In genomic region chr6:27334141-27334540, GRCh38 we compare ENCODE assay signal across 19 cellular contexts. TPM values are rescaled to one million over a fixed set of nuclear protein-coding genes. Genes with fewer than 3 reads are reported as not detected.
DNase-seq lines count a peak whose midpoint lies in the region; ATAC-seq and TF ChIP-seq lines count a peak whose summit lies in the region.
"Had no signal": no experiment of that assay in that cellular context is flagged by ENCODE, and none has a peak within 500 bp of the region (broad histone marks: within the 10 kb centered on the region; RNA-seq: fewer than 3 reads in every experiment).

No MANE protein-coding gene starts in this region.

- H2AFZ ChIP-seq in ACC112 (ENCODE audit: low read length, unreplicated experiment) = no peak overlapping the region
- H2AFZ ChIP-seq in PC-9 = no peak overlapping the region

- 57 to 64% methylated on average over 10 of the region's 10 CpGs for WGBS in aorta, 2 donors

- peak overlapping the region; percentile 71; the same call in 1 of the 2 replicates for H3K9ac ChIP-seq in ES-I3 (ENCODE audit: low read depth, low read length)
- H3K9ac ChIP-seq in iPS-20b (ENCODE audit: low read depth, low read length) = no peak overlapping the region
- H3K9ac ChIP-seq: BLaER1 had no signal

- no peak for ATAC-seq in GM21723 (IDR thresholded peaks at IDR 0.05; ENCODE audit: unreplicated experiment)
- ATAC-seq in aorta (ENCODE audit: low FRiP score) = no peak

- peaks cover 33% of the 10 kb centered on the region for H3K27me3 ChIP-seq in ACC112 (ENCODE audit: insufficient read depth, low read length)
- H3K27me3 ChIP-seq in PC-9 (ENCODE audit: insufficient read depth, low read depth) = no peaks in the 10 kb centered on the region
- no peaks in the 10 kb centered on the region for H3K27me3 ChIP-seq in iPS-20b (ENCODE audit: insufficient read depth, low read length)
- H3K27me3 ChIP-seq in aorta (ENCODE audit: control insufficient read depth in 1 of 2, insufficient read depth in 2 of 2, low read length in 1 of 2) = peaks cover 0 to 4% of the 10 kb centered on the region in 2 donors
- H3K27me3 ChIP-seq: BLaER1, right atrium auricular region had no signal

- no peaks in the 10 kb centered on the region for H3K9me2 ChIP-seq in PC-9 (ENCODE audit: insufficient read depth)

- DNase-seq in PC-9 (no peak), cortex of kidney (lab: John Stamatoyannopoulos, UW) (no peak), aorta (no peak)
- DNase-seq: activated CD4-positive, CD25-positive, alpha-beta regulatory T cell; activated naive CD4-positive, alpha-beta T cell treated with anti-CD3 and anti-CD28 coated beads, Interleukin-2, amount 10 ng/mL, durations not matched to agents 7 days and 5 days; immature natural killer cell; NCI-H1048; substantia nigra had no signal

- H3K4me2 ChIP-seq in PC-9 = peak overlapping the region; percentile 82
- H3K4me2 ChIP-seq: BLaER1 had no signal

- H3K36me3 ChIP-seq in ACC112 (ENCODE audit: insufficient read depth, low read length) = no peaks in the 10 kb centered on the region
- H3K36me3 ChIP-seq in ES-I3 (ENCODE audit: insufficient read depth, low read length) = no peaks in the 10 kb centered on the region
- no peaks in the 10 kb centered on the region for H3K36me3 ChIP-seq in PC-9 (ENCODE audit: low read depth)
- H3K36me3 ChIP-seq in iPS-20b (ENCODE audit: insufficient read depth, low read depth, low read length) = no peaks in the 10 kb centered on the region
- no peaks in the 10 kb centered on the region for H3K36me3 ChIP-seq in aorta (ENCODE audit: control insufficient read depth in 1 of 2, insufficient read depth in 2 of 2, low read length in 1 of 2)
- H3K36me3 ChIP-seq: BLaER1, right atrium auricular region had no signal

- intact Hi-C loops in PC-9 (cut with micrococcal nuclease; ENCODE audit: unreplicated experiment) = no loop called here
- intact Hi-C loops in aorta (cut with DNase I) = no loop called here

- POLR2A ChIA-PET in PC-9 (lab: Charles Lee; ENCODE audit: unreplicated experiment) = interaction anchor here (0.7 kb wide), 2 partner anchors 333 to 860 kb away, joined by 6 to 8 read pairs; no protein-coding TSS in a partner anchor

- H3K4me1 ChIP-seq in ACC112 (ENCODE audit: control insufficient read depth, insufficient read depth, low read length, unreplicated experiment) = no peaks in the 10 kb centered on the region
- H3K4me1 ChIP-seq in ES-I3 (ENCODE audit: insufficient read depth, low read length) = no peaks in the 10 kb centered on the region
- H3K4me1 ChIP-seq in PC-9 (replicated peaks; ENCODE audit: insufficient read depth) = peaks cover 10% of the 10 kb centered on the region; the same call in 1 of the 2 replicates
- no peaks in the 10 kb centered on the region for H3K4me1 ChIP-seq in iPS-20b (ENCODE audit: insufficient read depth, low read length)
- peaks cover 0 to 1% of the 10 kb centered on the region in 2 donors for H3K4me1 ChIP-seq in aorta (ENCODE audit: control insufficient read depth in 1 of 2, insufficient read depth in 2 of 2, low read length in 2 of 2)
- H3K4me1 ChIP-seq: BLaER1, right atrium auricular region had no signal

- H3F3A ChIP-seq in PC-9 (ENCODE audit: insufficient read depth, low read depth) = peaks cover 12% of the 10 kb centered on the region

- no TSS peak for BruUV-seq in PC-9 (replicated peaks; lab: Mats Ljungman, UMichigan)

- no peaks in the 10 kb centered on the region for H3K79me2 ChIP-seq in ACC112 (ENCODE audit: control insufficient read depth, insufficient read depth, low read length, unreplicated experiment)
- H3K79me2 ChIP-seq in PC-9 (ENCODE audit: low read depth) = no peaks in the 10 kb centered on the region

- no peaks in the 10 kb centered on the region for H4K20me1 ChIP-seq in PC-9 (ENCODE audit: insufficient read depth)
- H4K20me1 ChIP-seq: BLaER1 had no signal

- peak overlapping the region; percentile 86; the same call in 1 of the 2 replicates for H3K4me3 ChIP-seq in ACC112 (ENCODE audit: low read depth, low read length)
- H3K4me3 ChIP-seq in PC-9 = peak overlapping the region; percentile 82
- peak overlapping the region; percentile 92 for H3K4me3 ChIP-seq in iPS-20b (ENCODE audit: low read length)
- no peak overlapping the region for H3K4me3 ChIP-seq in aorta (ENCODE audit: low read length in 2 of 2)
- H3K4me3 ChIP-seq: BLaER1, right atrium auricular region had no signal

- no peak for TF ChIP-seq CTCF in PC-9 (conservative IDR thresholded peaks at IDR 0.05)

- CTCF ChIA-PET in PC-9 (lab: Charles Lee) = interaction anchor here (0.6 to 0.7 kb wide), 2 partner anchors 38 kb away, joined by 3 to 5 read pairs; no protein-coding TSS in a partner anchor

- H3K9me3 ChIP-seq in ES-I3 (ENCODE audit: control insufficient read depth, insufficient read depth, low read length) (no peaks in the 10 kb centered on the region), PC-9 (ENCODE audit: insufficient read depth, low read depth) (no peaks in the 10 kb centered on the region), iPS-20b (ENCODE audit: insufficient read depth, low read depth, low read length) (no peaks in the 10 kb centered on the region), aorta (ENCODE audit: control insufficient read depth, low read length) (peaks cover 7% of the 10 kb centered on the region)
- H3K9me3 ChIP-seq: BLaER1, right atrium auricular region had no signal

- H3K27ac ChIP-seq in ACC112 (ENCODE audit: low read depth, low read length) (no peak overlapping the region), PC-9 (no peak overlapping the region), iPS-20b (ENCODE audit: low read length) (no peak overlapping the region), aorta (ENCODE audit: low read depth in 1 of 2, low read length in 2 of 2) (no peak overlapping the region)
- H3K27ac ChIP-seq: BLaER1, right atrium auricular region, RWPE1 had no signal

RNA-seq across cellular contexts. Expression of gene POM121L2, which starts 22.1 kb away (rescaled TPM):
- total RNA-seq in PC-9 (2021) = 0.26 TPM in 1 of 2 replicates, not detected in the other
- not detected for total RNA-seq in aorta
- not detected for polyA plus RNA-seq in aorta
- total RNA-seq: bronchial epithelial cell; dermis microvascular lymphatic vessel endothelial cell; lung microvascular endothelial cell; right atrium auricular region; T-helper 1 cell treated with Interleukin-12 subunit alpha and Interleukin-12 subunit beta and Interleukin-4 antibody, amounts not matched to agents 30 ng/mL and 1 ng/mL, for 36 hours had no signal
- polyA plus RNA-seq: immature natural killer cell had no signal

RNA-seq across cellular contexts. Expression of gene ZNF391, which starts 54.4 kb away (rescaled TPM):
- total RNA-seq in PC-9 (2021) = 4.6 and 4.7 TPM in 2 replicates
- 1 to 10 TPM; 2.6 to 4.5 TPM for total RNA-seq in aorta
- 1 to 10 TPM in 1 of 2 donors, under 1 TPM in 1; 0.75 to 2.3 TPM for polyA plus RNA-seq in aorta

Comparison
In these comparisons a context has a peak if more than half of its experiments do, and no peak if none do; other contexts are left out.
1. H3K4me3 ChIP-seq: peak in ACC112 (single experiment), PC-9 (single experiment) and iPS-20b (single experiment); none in aorta (0 of 2).